8 cellular contexts compared by ENCODE assay signal in the genomic region with DNA sequence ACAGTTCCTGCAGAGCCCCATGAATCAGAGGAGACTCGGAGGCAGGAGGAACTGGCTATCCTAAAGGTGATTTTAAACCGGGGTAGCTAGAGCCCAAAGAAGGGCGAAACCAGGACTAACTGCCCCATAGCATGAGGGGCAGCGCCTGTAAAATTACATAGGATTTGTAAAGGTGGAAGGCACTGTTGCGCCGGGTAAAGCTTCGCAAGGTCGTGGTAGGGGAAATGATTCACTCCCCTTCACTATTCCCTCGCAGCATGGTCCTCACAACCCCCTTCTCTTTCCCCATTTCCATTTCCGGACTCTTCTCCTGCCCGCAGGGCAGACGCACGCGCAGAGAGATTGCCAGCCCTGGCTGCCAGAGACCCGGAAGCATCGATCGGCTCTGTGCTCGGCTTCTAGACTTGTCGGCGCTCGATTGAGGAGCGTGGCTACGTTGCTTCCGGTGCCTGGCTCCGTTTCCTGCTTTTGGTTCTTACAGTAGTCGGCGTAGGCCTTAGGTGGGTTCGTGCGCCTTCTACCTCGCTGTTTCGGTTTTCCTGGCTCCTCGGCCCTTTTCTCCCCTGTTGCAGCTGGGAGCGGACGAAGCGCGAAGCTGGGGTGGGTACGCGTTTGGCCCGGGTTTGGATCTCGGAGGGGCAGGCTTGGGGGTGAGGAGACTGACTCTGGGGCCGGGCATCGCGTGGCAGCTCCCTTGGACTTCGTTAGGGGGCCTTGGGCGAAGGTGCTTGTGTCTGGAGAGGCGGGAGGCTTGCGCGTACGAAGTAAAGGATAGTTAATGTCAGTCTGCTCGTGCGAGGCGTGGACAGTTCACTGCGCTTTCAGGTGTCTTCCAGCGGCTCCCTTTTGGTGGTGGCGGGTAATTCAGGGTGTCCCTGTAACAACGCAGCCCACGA. TPM values are rescaled to one million over a fixed set of nuclear protein-coding genes. Genes with fewer than 3 reads are reported as not detected.
DNase-seq lines count a peak whose midpoint lies in the region; ATAC-seq and TF ChIP-seq lines count a peak whose summit lies in the region.

A gene (plus strand): TSS at position 462 of the 896 bp plus-strand sequence. CDS start 1,677 bp downstream, outside the sequence.

- H3K4me3 Mint-ChIP-seq in progenitor cell of endocrine pancreas (ENCODE audit: low read depth) = peak within 1 kb of the TSS; percentile 100

- H3K9me3 ChIP-seq in left ventricle myocardium inferior (replicated peaks) = no peaks in the 10 kb centered on the region

- peaks cover 31% of the 10 kb centered on the region for H3K36me3 ChIP-seq in left ventricle myocardium inferior

- H3K27ac Mint-ChIP-seq in progenitor cell of endocrine pancreas = peak within 1 kb of the TSS; percentile 100

- in situ Hi-C loops in GM13976 (cut with MboI; ENCODE audit: low sequenced_read_pairs, unreplicated experiment) = no loop called here

- DNase-seq in GM13976 (ENCODE audit: low spot score) (peak; percentile 88), NCI-H146 treated with DMSO at 0.1 percent for 48 hours (lab: John Stamatoyannopoulos, UW; ENCODE audit: unreplicated experiment) (peak; percentile 94), amniotic stem cell (lab: John Stamatoyannopoulos, UW) (peak; percentile 94), left ventricle myocardium inferior (peak; percentile 93), progenitor cell of endocrine pancreas (ENCODE audit: low spot score, unreplicated experiment) (peak; percentile 75), ureter (ENCODE audit: low spot score) (peak; percentile 94)

- H3K27ac ChIP-seq in left ventricle myocardium inferior (replicated peaks) = peak within 1 kb of the TSS; percentile 84

- H3K4me1 ChIP-seq in left ventricle myocardium inferior = peaks cover 36% of the 10 kb centered on the region

- H3K4me3 ChIP-seq in left ventricle myocardium inferior = peak within 1 kb of the TSS; percentile 93

- intact Hi-C loops in T-helper 1 cell treated with Interleukin-12 subunit alpha and Interleukin-12 subunit beta and Interleukin-4 antibody, amounts not matched to agents 30 ng/mL and 1 ng/mL, for 36 hours (cut with micrococcal nuclease) = loop anchor here (1.0 to 5.0 kb wide), 9 partner anchors 21 to 1857 kb away; a partner anchor contains a TSS
- intact Hi-C loops in left ventricle myocardium inferior (cut with micrococcal nuclease) = no loop called here

- TF ChIP-seq CTCF in GM13976 (IDR thresholded peaks at IDR 0.05; ENCODE audit: borderline replicate concordance, control extremely low read depth, extremely low read depth, insufficient read depth, missing control alignments) (no peak), left ventricle myocardium inferior (IDR thresholded peaks at IDR 0.05; ENCODE audit: borderline replicate concordance) (no peak), progenitor cell of endocrine pancreas (IDR thresholded peaks at IDR 0.05; ENCODE audit: unreplicated experiment) (peak; percentile 22)

- ATAC-seq in HG02870 (IDR thresholded peaks at IDR 0.05; ENCODE audit: unreplicated experiment) = peak; percentile 98

- peaks cover 34% of the 10 kb centered on the region for H3K27me3 Mint-ChIP-seq in progenitor cell of endocrine pancreas

- H3K36me3 Mint-ChIP-seq in progenitor cell of endocrine pancreas (ENCODE audit: insufficient read depth) = peaks cover 7% of the 10 kb centered on the region

- H3K4me1 Mint-ChIP-seq in progenitor cell of endocrine pancreas (ENCODE audit: low read depth) = peaks cover 13% of the 10 kb centered on the region

- peaks cover 37% of the 10 kb centered on the region for H3K27me3 ChIP-seq in left ventricle myocardium inferior (ENCODE audit: low read depth)

- peaks cover 4% of the 10 kb centered on the region for H3K9me3 Mint-ChIP-seq in progenitor cell of endocrine pancreas (ENCODE audit: low read depth)

RNA-seq across cellular contexts. Expression of the gene that starts here (rescaled TPM):
- total RNA-seq in T-helper 1 cell treated with Interleukin-12 subunit alpha and Interleukin-12 subunit beta and Interleukin-4 antibody, amounts not matched to agents 30 ng/mL and 1 ng/mL, for 36 hours = 95.4 and 96.5 TPM in 2 replicates
- total RNA-seq in left ventricle myocardium inferior = 35.0 TPM
- 66.0 and 67.2 TPM in 2 replicates for total RNA-seq in progenitor cell of endocrine pancreas
- total RNA-seq in ureter = 41.8 TPM

Comparison
In these comparisons a context has a peak if more than half of its experiments do, and no peak if none do; other contexts are left out.
1. Peak in every context shown above with its lines: DNase-seq, ATAC-seq, H3K4me3 ChIP-seq and H3K27ac ChIP-seq.